In the genomic region with DNA sequence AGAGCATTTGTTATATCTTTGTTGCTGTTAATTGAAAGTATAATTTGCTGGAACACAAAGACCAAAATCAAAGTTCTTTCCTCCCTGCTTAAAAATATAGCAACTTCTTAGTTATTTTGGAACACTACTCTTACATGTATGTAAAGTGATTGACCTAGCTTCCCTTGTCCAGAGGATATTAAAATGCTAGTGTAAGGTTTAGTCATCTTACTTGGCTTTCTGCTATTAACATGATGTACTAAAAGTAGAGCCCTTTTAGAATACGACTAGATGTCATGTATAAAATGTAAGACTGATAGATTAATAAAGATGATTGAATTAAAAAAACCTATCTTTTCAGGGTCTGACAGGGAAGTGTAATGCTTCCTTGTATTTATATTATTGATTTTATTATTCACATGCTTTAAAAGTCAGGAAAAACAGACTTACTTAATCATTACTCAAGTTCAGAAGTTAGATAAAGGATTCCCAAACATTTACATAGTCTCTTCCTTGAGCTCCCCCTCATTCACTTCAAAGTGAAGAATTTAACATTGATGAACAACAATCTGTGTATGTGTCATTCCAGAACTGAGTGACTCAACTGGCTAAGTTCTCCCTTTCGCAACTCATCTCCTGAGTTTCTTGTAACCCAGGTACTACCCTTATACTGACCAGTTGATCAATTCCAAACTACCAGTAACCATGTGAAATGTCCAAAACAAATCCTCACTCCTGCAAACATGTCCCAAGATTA, we compare ENCODE assay signal across 15 cellular contexts. TPM values are rescaled to one million over a fixed set of nuclear protein-coding genes. Genes with fewer than 3 reads are reported as not detected.
A peak's percentile ranks its signal among the peaks of the same experiment; 100 is the strongest.
DNase-seq lines count a peak whose midpoint lies in the region; ATAC-seq and TF ChIP-seq lines count a peak whose summit lies in the region.
"Had no signal": no experiment of that assay in that cellular context is flagged by ENCODE, and none has a peak within 500 bp of the region (broad histone marks: within the 10 kb centered on the region; RNA-seq: fewer than 3 reads in every experiment).

No MANE protein-coding gene starts in this region.

- no peaks in the 10 kb centered on the region for H3K79me2 ChIP-seq in PC-3 (ENCODE audit: low read length)

- H3K4me3 ChIP-seq in PC-3 (ENCODE audit: low read length) (no peak overlapping the region), skeletal muscle cell (ENCODE audit: low read depth, low read length) (no peak overlapping the region), esophagus squamous epithelium (no peak overlapping the region)
- H3K4me3 ChIP-seq: thoracic aorta had no signal

- H3F3A ChIP-seq in PC-3 (ENCODE audit: low read length, unreplicated experiment) = no peaks in the 10 kb centered on the region

- H4K20me1 ChIP-seq in PC-3 (ENCODE audit: low read length) = no peaks in the 10 kb centered on the region

- H3K9me3 ChIP-seq in PC-3 (ENCODE audit: low read length) (no peaks in the 10 kb centered on the region), esophagus squamous epithelium (no peaks in the 10 kb centered on the region)
- H3K9me3 ChIP-seq: thoracic aorta had no signal

- H3K36me3 Mint-ChIP-seq in activated CD4-positive, alpha-beta T cell treated with anti-CD3 and anti-CD28 coated beads for 36 hours (ENCODE audit: low read depth) = peaks cover 15% of the 10 kb centered on the region
- H3K36me3 Mint-ChIP-seq: natural killer cell had no signal

- peaks cover 22% of the 10 kb centered on the region for H3K4me1 Mint-ChIP-seq in activated CD4-positive, alpha-beta T cell treated with anti-CD3 and anti-CD28 coated beads for 36 hours
- H3K4me1 Mint-ChIP-seq: natural killer cell had no signal

- no TSS peak for BruUV-seq in PC-3 (replicated peaks; lab: Mats Ljungman, UMichigan)

- H2AFZ ChIP-seq in PC-3 (ENCODE audit: low read length) = no peak overlapping the region

- H3K9me2 ChIP-seq in PC-3 (replicated peaks; ENCODE audit: low read length) = no peaks in the 10 kb centered on the region

- H3K27me3 ChIP-seq in PC-3 (ENCODE audit: low read length) (no peaks in the 10 kb centered on the region), esophagus squamous epithelium (no peaks in the 10 kb centered on the region)

- peak; percentile 70 for ATAC-seq in activated CD4-positive, alpha-beta T cell treated with anti-CD3 and anti-CD28 coated beads for 36 hours
- ATAC-seq in PC-3 = peak; percentile 59
- ATAC-seq: CD8-positive, alpha-beta T cell; natural killer cell had no signal

- H3K9ac ChIP-seq in PC-3 (ENCODE audit: low read length) = no peak overlapping the region

- CTCF ChIA-PET in activated CD4-positive, alpha-beta T cell treated with anti-CD3 and anti-CD28 coated beads for 36 hours (lab: Charles Lee) = interaction anchor here (5.0 kb wide), 1 partner anchor 12 kb away, joined by 19 read pairs; no protein-coding TSS in a partner anchor
- CTCF ChIA-PET in PC-3 (lab: Charles Lee) = interaction anchor here (0.5 kb wide), 1 partner anchor 160 kb away, joined by 3 read pairs; no protein-coding TSS in a partner anchor

- H3K4me3 Mint-ChIP-seq in activated CD4-positive, alpha-beta T cell treated with anti-CD3 and anti-CD28 coated beads for 36 hours = no peak overlapping the region
- H3K4me3 Mint-ChIP-seq: CD8-positive, alpha-beta T cell; natural killer cell had no signal

- H3K36me3 ChIP-seq in PC-3 (ENCODE audit: low read depth, low read length) (no peaks in the 10 kb centered on the region), esophagus squamous epithelium (peaks cover 0 to 56% (median 0%) of the 10 kb centered on the region in 3 donors)

- H3K4me1 ChIP-seq in PC-3 (ENCODE audit: insufficient read depth, low read length) = peaks cover 21% of the 10 kb centered on the region
- H3K4me1 ChIP-seq in esophagus squamous epithelium = no peaks in the 10 kb centered on the region

- TF ChIP-seq POLR2A in esophagus squamous epithelium (IDR thresholded peaks at IDR 0.05) = no peak

- intact Hi-C loops in activated CD4-positive, alpha-beta T cell treated with anti-CD3 and anti-CD28 coated beads for 36 hours (cut with DNase I, micrococcal nuclease) = loop anchor here in 1 of 2 experiments (2.0 kb wide), 1 partner anchor 16 kb away; no protein-coding TSS in a partner anchor
- intact Hi-C loops in PC-3 (cut with micrococcal nuclease) = no loop called here
- intact Hi-C loops in esophagus squamous epithelium (cut with DNase I) = no loop called here

- POLR2A ChIA-PET in activated CD4-positive, alpha-beta T cell treated with anti-CD3 and anti-CD28 coated beads for 36 hours (lab: Charles Lee) = interaction anchor here (0.6 kb wide), 1 partner anchor 55 kb away, joined by 5 read pairs; no protein-coding TSS in a partner anchor
- POLR2A ChIA-PET in PC-3 (lab: Charles Lee; ENCODE audit: unreplicated experiment) = interaction anchor here (0.8 kb wide), 1 partner anchor 58 kb away, joined by 5 read pairs; no protein-coding TSS in a partner anchor

- H3K27me3 Mint-ChIP-seq in activated CD4-positive, alpha-beta T cell treated with anti-CD3 and anti-CD28 coated beads for 36 hours = no peaks in the 10 kb centered on the region

- WGBS in esophagus squamous epithelium, 2 donors = 42 to 68% methylated on average over 2 of the region's 2 CpGs

- no peak overlapping the region for H3K27ac Mint-ChIP-seq in activated CD4-positive, alpha-beta T cell treated with anti-CD3 and anti-CD28 coated beads for 36 hours
- H3K27ac Mint-ChIP-seq: CD8-positive, alpha-beta T cell; natural killer cell had no signal

- H3K9me3 Mint-ChIP-seq in activated CD4-positive, alpha-beta T cell treated with anti-CD3 and anti-CD28 coated beads for 36 hours (ENCODE audit: low read depth) = no peaks in the 10 kb centered on the region
- H3K9me3 Mint-ChIP-seq: CD8-positive, alpha-beta T cell; natural killer cell had no signal

- peak overlapping the region; percentile 24; the same call in 1 of the 2 replicates for H3K4me2 ChIP-seq in PC-3 (ENCODE audit: low read length)

- no peak for DNase-seq in activated CD4-positive, alpha-beta T cell treated with anti-CD3 and anti-CD28 coated beads for 36 hours
- DNase-seq in activated CD4-positive, alpha-beta T cell treated with anti-CD3 and anti-CD28 coated beads for 1 hour = no peak
- peak; percentile 74 for DNase-seq in PC-3
- DNase-seq in fibroblast of gingiva (ENCODE audit: low read depth) = peak; percentile 22
- peak; percentile 45 for DNase-seq in skeletal muscle cell (ENCODE audit: low read depth)
- DNase-seq in NK-92 treated with Interleukin-12 subunit alpha and Interleukin-12 subunit beta, amount 100 ng/mL, for 24 hours (lab: John Stamatoyannopoulos, UW) = no peak
- no peak for DNase-seq in esophagus squamous epithelium (lab: John Stamatoyannopoulos, UW)
- no peak for DNase-seq in activated effector memory CD4-positive, alpha-beta T cell treated with Interleukin-2 at 50 U/mL for 16 hours
- DNase-seq: 8988T; aorta; CD8-positive, alpha-beta T cell; cortex of kidney; natural killer cell; NCI-H1048 had no signal

- peak overlapping the region; percentile 46 for H3K27ac ChIP-seq in PC-3 (ENCODE audit: low read length)
- H3K27ac ChIP-seq in esophagus squamous epithelium = no peak overlapping the region
- H3K27ac ChIP-seq: thoracic aorta had no signal

- TF ChIP-seq CTCF in PC-3 (conservative IDR thresholded peaks at IDR 0.05; ENCODE audit: low read depth, low read length) = no peak
- no peak for TF ChIP-seq CTCF in esophagus squamous epithelium (IDR thresholded peaks at IDR 0.05)

RNA-seq across cellular contexts. Expression of a gene that starts 50.9 kb away (rescaled TPM):
- 10 to 100 TPM in 1 of 2 experiments, 1 to 10 TPM in 1; 8.2 to 12.2 TPM for total RNA-seq in activated CD4-positive, alpha-beta T cell treated with anti-CD3 and anti-CD28 coated beads for 36 hours
- total RNA-seq in PC-3 (2014; rRNA removed) (4.3 and 5.5 TPM in 2 replicates), esophagus squamous epithelium (10 to 100 TPM in 2 of 4 donors, 1 to 10 TPM in 2; 9.2 to 16.3 (median 11.6) TPM)

Comparison
In these comparisons a context has a peak if more than half of its experiments do, and no peak if none do; other contexts are left out.
1. DNase-seq: peak in PC-3 (single experiment), fibroblast of gingiva (single experiment) and skeletal muscle cell (single experiment); none in activated CD4-positive, alpha-beta T cell treated with anti-CD3 and anti-CD28 coated beads for 36 hours (single experiment), activated CD4-positive, alpha-beta T cell treated with anti-CD3 and anti-CD28 coated beads for 1 hour (single experiment), NK-92 treated with Interleukin-12 subunit alpha and Interleukin-12 subunit beta, amount 100 ng/mL, for 24 hours (single experiment), esophagus squamous epithelium (single experiment) and activated effector memory CD4-positive, alpha-beta T cell treated with Interleukin-2 at 50 U/mL for 16 hours (single experiment).